In genomic region chr1:58774027-58774426, GRCh38 we compare ENCODE assay signal across 15 cellular contexts. TPM values are rescaled to one million over a fixed set of nuclear protein-coding genes. Genes with fewer than 3 reads are reported as not detected.
DNase-seq lines count a peak whose midpoint lies in the region; ATAC-seq and TF ChIP-seq lines count a peak whose summit lies in the region.
"Had no signal": no experiment of that assay in that cellular context is flagged by ENCODE, and none has a peak within 500 bp of the region (broad histone marks: within the 10 kb centered on the region; RNA-seq: fewer than 3 reads in every experiment).

No MANE protein-coding gene starts in this region.

- H3K4me3 ChIP-seq in BLaER1 treated with 17β-estradiol and CSF1 and Interleukin-3, amounts not matched to agents 10 nM and 100 nM = no peak overlapping the region
- H3K4me3 ChIP-seq in psoas muscle = no peak overlapping the region
- H3K4me3 ChIP-seq: neural progenitor cell, smooth muscle cell had no signal

- H3K36me3 ChIP-seq in BLaER1 treated with 17β-estradiol and CSF1 and Interleukin-3, amounts not matched to agents 10 nM and 100 nM = no peaks in the 10 kb centered on the region
- H3K36me3 ChIP-seq in psoas muscle (ENCODE audit: insufficient read depth in 1 of 2, low read depth in 1 of 2) = no peaks in the 10 kb centered on the region
- H3K36me3 ChIP-seq: BE2C, neural progenitor cell had no signal

- ATAC-seq in HG03432 (IDR thresholded peaks at IDR 0.05; ENCODE audit: unreplicated experiment) = peak; percentile 21
- ATAC-seq in psoas muscle = no peak

- H3K9ac ChIP-seq in BLaER1 treated with 17β-estradiol and CSF1 and Interleukin-3, amounts not matched to agents 10 nM and 100 nM = peak overlapping the region in 2 of 11 experiments; percentile 22 to 29; a peak in 1 of 22 replicates
- H3K9ac ChIP-seq: neural progenitor cell had no signal

- no peak for TF ChIP-seq CTCF in psoas muscle (IDR thresholded peaks at IDR 0.05)

- H3K27ac ChIP-seq in BLaER1 treated with 17β-estradiol and CSF1 and Interleukin-3, amounts not matched to agents 10 nM and 100 nM = peak overlapping the region in 4 of 11 experiments; percentile 3 to 58 (median 28); a peak in 3 of 22 replicates
- peak overlapping the region; percentile 49 for H3K27ac ChIP-seq in cingulate gyrus (ENCODE audit: low read depth, low read length)
- H3K27ac ChIP-seq in psoas muscle = peak overlapping the region; percentile 79
- H3K27ac ChIP-seq: neural progenitor cell had no signal

- H3K4me2 ChIP-seq in BLaER1 treated with 17β-estradiol and CSF1 and Interleukin-3, amounts not matched to agents 10 nM and 100 nM = peak overlapping the region; percentile 58 to 74 (median 68)
- H3K4me2 ChIP-seq: neural progenitor cell, smooth muscle cell had no signal

- H3K9me3 ChIP-seq in BLaER1 treated with 17β-estradiol and CSF1 and Interleukin-3, amounts not matched to agents 10 nM and 100 nM (replicated peaks in 1 of 11) = no peaks in the 10 kb centered on the region
- no peaks in the 10 kb centered on the region for H3K9me3 ChIP-seq in psoas muscle
- H3K9me3 ChIP-seq: BE2C had no signal

- intact Hi-C loops in psoas muscle (cut with DNase I) = no loop called here

- DNase-seq in psoas muscle = no peak
- DNase-seq in NOMO-1 treated with DMSO at 0.1 percent for 48 hours (lab: John Stamatoyannopoulos, UW; ENCODE audit: unreplicated experiment) = no peak
- no peak for DNase-seq in activated effector memory CD4-positive, alpha-beta T cell treated with anti-CD3 and anti-CD28 coated beads, Interleukin-2, amount 50 U/mL, for 16 hours
- DNase-seq in NCI-H526 (lab: John Stamatoyannopoulos, UW) = no peak
- DNase-seq in GM19238 (ENCODE audit: insufficient read length, low spot score) = no peak
- DNase-seq: activated CD4-positive, alpha-beta T cell treated with anti-CD3 and anti-CD28 coated beads, Interleukin-2, amount 50 U/mL, for 1 hour; activated T-cell treated with anti-CD3 and anti-CD28 coated beads, Interleukin-2, amount 50 U/mL, for 72 hours; amniotic stem cell; NCI-H524 had no signal

- H3K27me3 ChIP-seq in BLaER1 treated with 17β-estradiol and CSF1 and Interleukin-3, amounts not matched to agents 10 nM and 100 nM = no peaks in the 10 kb centered on the region
- H3K27me3 ChIP-seq in psoas muscle (ENCODE audit: insufficient read depth in 3 of 3, low read length in 2 of 3) = no peaks in the 10 kb centered on the region
- H3K27me3 ChIP-seq: BE2C, neural progenitor cell had no signal

- H3K4me1 ChIP-seq in BLaER1 treated with 17β-estradiol and CSF1 and Interleukin-3, amounts not matched to agents 10 nM and 100 nM = peaks cover 16 to 26% (median 21%) of the 10 kb centered on the region in 10 experiments
- peaks cover 20% of the 10 kb centered on the region for H3K4me1 ChIP-seq in psoas muscle
- H3K4me1 ChIP-seq: BE2C, neural progenitor cell had no signal

- no peaks in the 10 kb centered on the region for H4K20me1 ChIP-seq in BLaER1 treated with 17β-estradiol and CSF1 and Interleukin-3, amounts not matched to agents 10 nM and 100 nM

- WGBS in psoas muscle, 3 donors = 61 to 87% (median 64%) methylated on average over 1 of the region's 1 CpG

RNA-seq across cellular contexts. Expression of gene JUN, which starts 9.8 kb away (rescaled TPM):
- 100 to 1,000 TPM in 3 of 4 donors, 10 to 100 TPM in 1; 93.8 to 213 (median 164) TPM for total RNA-seq in psoas muscle
- 100 to 1,000 TPM in 1 of 3 donors, 10 to 100 TPM in 2; 40.1 to 137 (median 60.0) TPM for polyA plus RNA-seq in psoas muscle
